8 cellular contexts compared by ENCODE assay signal in genomic region chr11:44943118-44943517, GRCh38. TPM values are rescaled to one million over a fixed set of nuclear protein-coding genes. Genes with fewer than 3 reads are reported as not detected.
A peak's percentile ranks its signal among the peaks of the same experiment; 100 is the strongest.
DNase-seq lines count a peak whose midpoint lies in the region; ATAC-seq and TF ChIP-seq lines count a peak whose summit lies in the region.

No MANE protein-coding gene starts in this region.

- H3K36me3 Mint-ChIP-seq in CD8-positive, alpha-beta T cell, result no peaks in the 10 kb centered on the region
- no peaks in the 10 kb centered on the region for H3K36me3 Mint-ChIP-seq in Calu3 (ENCODE audit: insufficient read depth, unreplicated experiment)

- H3K27ac Mint-ChIP-seq in CD8-positive, alpha-beta T cell, result no peak overlapping the region
- H3K27ac Mint-ChIP-seq in Calu3 (ENCODE audit: unreplicated experiment), result no peak overlapping the region

- H3K27me3 ChIP-seq in CD8-positive, alpha-beta T cell (ENCODE audit: insufficient read depth, low read length), result no peaks in the 10 kb centered on the region
- H3K27me3 ChIP-seq in PC-9 (ENCODE audit: insufficient read depth, low read depth) (no peaks in the 10 kb centered on the region), uterus (no peaks in the 10 kb centered on the region)

- peak; percentile 31 for ATAC-seq in CD8-positive, alpha-beta T cell
- ATAC-seq in GM21423 (IDR thresholded peaks at IDR 0.05; ENCODE audit: unreplicated experiment), result peak; percentile 73

- no peaks in the 10 kb centered on the region for H3K9me2 ChIP-seq in PC-9 (ENCODE audit: insufficient read depth)

- no peaks in the 10 kb centered on the region; the same call in 1 of the 2 replicates for H4K20me1 ChIP-seq in PC-9 (ENCODE audit: insufficient read depth)

- no peak overlapping the region for H3K4me2 ChIP-seq in PC-9

- H3K79me2 ChIP-seq in PC-9 (ENCODE audit: low read depth), result no peaks in the 10 kb centered on the region

- H3K4me3 Mint-ChIP-seq in CD8-positive, alpha-beta T cell, result no peak overlapping the region
- H3K4me3 Mint-ChIP-seq in Calu3 (ENCODE audit: low read depth, unreplicated experiment), result no peak overlapping the region

- H2AFZ ChIP-seq in PC-9, result no peak overlapping the region

- H3K27me3 Mint-ChIP-seq in CD8-positive, alpha-beta T cell (ENCODE audit: low read depth), result no peaks in the 10 kb centered on the region
- peaks cover 18% of the 10 kb centered on the region for H3K27me3 Mint-ChIP-seq in Calu3 (ENCODE audit: unreplicated experiment)

- H3K4me3 ChIP-seq in CD8-positive, alpha-beta T cell (ENCODE audit: low read depth, low read length), result no peak overlapping the region
- no peak overlapping the region for H3K4me3 ChIP-seq in PC-9
- no peak overlapping the region for H3K4me3 ChIP-seq in uterus

- BruUV-seq in Calu3 (replicated peaks; lab: Mats Ljungman, UMichigan), result no TSS peak
- no TSS peak for BruUV-seq in PC-9 (replicated peaks; lab: Mats Ljungman, UMichigan)

- no peaks in the 10 kb centered on the region for H3F3A ChIP-seq in PC-9 (ENCODE audit: insufficient read depth, low read depth)

- TF ChIP-seq CTCF in CD8-positive, alpha-beta T cell (IDR thresholded peaks at IDR 0.05), result no peak
- no peak for TF ChIP-seq CTCF in Calu3 (IDR thresholded peaks at IDR 0.05; ENCODE audit: unreplicated experiment)
- TF ChIP-seq CTCF in PC-9 (conservative IDR thresholded peaks at IDR 0.05), result no peak
- no peak for TF ChIP-seq CTCF in uterus (IDR thresholded peaks at IDR 0.05)

- H3K36me3 ChIP-seq in CD8-positive, alpha-beta T cell (ENCODE audit: insufficient read depth, low read length), result no peaks in the 10 kb centered on the region
- H3K36me3 ChIP-seq in PC-9 (ENCODE audit: low read depth) (no peaks in the 10 kb centered on the region), uterus (no peaks in the 10 kb centered on the region)

- POLR2A ChIA-PET in CD8-positive, alpha-beta T cell (lab: Charles Lee), result no interaction called here
- POLR2A ChIA-PET in PC-9 (lab: Charles Lee; ENCODE audit: unreplicated experiment), result no interaction called here

- no peak overlapping the region for H3K27ac ChIP-seq in CD8-positive, alpha-beta T cell (ENCODE audit: low read depth, low read length)
- no peak overlapping the region for H3K27ac ChIP-seq in PC-9
- no peak overlapping the region for H3K27ac ChIP-seq in uterus

- H3K9me3 Mint-ChIP-seq in CD8-positive, alpha-beta T cell, result no peaks in the 10 kb centered on the region
- H3K9me3 Mint-ChIP-seq in Calu3 (ENCODE audit: low read depth, unreplicated experiment), result no peaks in the 10 kb centered on the region

- peaks cover 6% of the 10 kb centered on the region for H3K4me1 Mint-ChIP-seq in CD8-positive, alpha-beta T cell (ENCODE audit: low read depth)
- H3K4me1 Mint-ChIP-seq in Calu3 (ENCODE audit: low read depth, unreplicated experiment), result no peaks in the 10 kb centered on the region

- no peaks in the 10 kb centered on the region for H3K4me1 ChIP-seq in CD8-positive, alpha-beta T cell (ENCODE audit: insufficient read depth, low read length)
- H3K4me1 ChIP-seq in PC-9 (replicated peaks; ENCODE audit: insufficient read depth), result no peaks in the 10 kb centered on the region
- peaks cover 0 to 2% of the 10 kb centered on the region in 2 donors for H3K4me1 ChIP-seq in uterus

- TF ChIP-seq POLR2A in uterus (IDR thresholded peaks at IDR 0.05), result no peak

- CTCF ChIA-PET in CD8-positive, alpha-beta T cell (lab: Charles Lee), result interaction anchor here (26.3 kb wide), 1 partner anchor 152 kb away, joined by 1504 read pairs; no protein-coding TSS in a partner anchor
- CTCF ChIA-PET in Calu3 (lab: Charles Lee), result no interaction called here
- CTCF ChIA-PET in PC-9 (lab: Charles Lee), result interaction anchor here (0.7 kb wide), 1 partner anchor 374 kb away, joined by 5 read pairs; no protein-coding TSS in a partner anchor

- no peak for DNase-seq in CD8-positive, alpha-beta T cell
- peak; percentile 65 for DNase-seq in NCI-H2107 treated with DMSO at 0.1 percent for 48 hours (lab: John Stamatoyannopoulos, UW; ENCODE audit: unreplicated experiment)
- peak; percentile 50 for DNase-seq in glomerular visceral epithelial cell (ENCODE audit: extremely low spot score)
- DNase-seq in Calu3, result no peak
- DNase-seq in PC-9, result no peak
- DNase-seq in uterus, result no peak
- no peak for DNase-seq in HCEC 1CT

- intact Hi-C loops in CD8-positive, alpha-beta T cell (cut with DNase I, micrococcal nuclease), result no loop called here
- intact Hi-C loops in Calu3 (cut with micrococcal nuclease; ENCODE audit: unreplicated experiment), result no loop called here
- intact Hi-C loops in PC-9 (cut with micrococcal nuclease; ENCODE audit: unreplicated experiment), result no loop called here
- intact Hi-C loops in uterus (cut with DNase I; ENCODE audit: low total_unique reads), result loop anchor here (10.0 kb wide), 1 partner anchor 392 kb away; no protein-coding TSS in a partner anchor

- no peaks in the 10 kb centered on the region for H3K9me3 ChIP-seq in CD8-positive, alpha-beta T cell (ENCODE audit: low read length)
- H3K9me3 ChIP-seq in PC-9 (ENCODE audit: insufficient read depth, low read depth) (no peaks in the 10 kb centered on the region), uterus (no peaks in the 10 kb centered on the region)

RNA-seq across cellular contexts. Expression of gene TP53I11, which starts 7.6 kb away (rescaled TPM):
- 1 to 10 TPM; 4.8 to 6.8 TPM for total RNA-seq in CD8-positive, alpha-beta T cell
- total RNA-seq in Calu3 (2022) (27.8 and 69.5 TPM in 2 replicates), PC-9 (2021) (0.46 and 1.1 TPM in 2 replicates), uterus (10 to 100 TPM in 3 of 4 donors, 1 to 10 TPM in 1; 3.8 to 53.9 (median 17.5) TPM)

Comparison
In these comparisons a context has a peak if more than half of its experiments do, and no peak if none do; other contexts are left out.
1. DNase-seq: peak in NCI-H2107 treated with DMSO at 0.1 percent for 48 hours (single experiment) and glomerular visceral epithelial cell (single experiment); none in CD8-positive, alpha-beta T cell (0 of 7), Calu3 (single experiment), PC-9 (0 of 2), uterus (0 of 2) and HCEC 1CT (single experiment).